In genomic region chr18:37519506-37520135, GRCh38 we compare ENCODE assay signal across 30 cellular contexts. TPM values are rescaled to one million over a fixed set of nuclear protein-coding genes. Genes with fewer than 3 reads are reported as not detected.
"Had no signal": no experiment of that assay in that cellular context is flagged by ENCODE, and none has a peak within 500 bp of the region (broad histone marks: within the 10 kb centered on the region; RNA-seq: fewer than 3 reads in every experiment).

No MANE protein-coding gene starts in this region.

- H3K4me3 Mint-ChIP-seq: activated CD4-positive, alpha-beta T cell treated with anti-CD3 and anti-CD28 coated beads, Interleukin-2, amount 10 ng/mL, durations not matched to agents 24 days and 14 days; activated CD8-positive, alpha-beta T cell treated with anti-CD3 and anti-CD28 coated beads for 36 hours; activated naive CD4-positive, alpha-beta T cell treated with anti-CD3 and anti-CD28 coated beads, Interleukin-2, amount 50 U/mL, for 24 hours; activated naive CD8-positive, alpha-beta T cell treated with anti-CD3 and anti-CD28 coated beads, Interleukin-2, amount 10 ng/mL, durations not matched to agents 7 days and 5 days; central memory CD8-positive, alpha-beta T cell; T-helper 1 cell treated with Interleukin-12 subunit alpha and Interleukin-12 subunit beta and Interleukin-4 antibody, amounts not matched to agents 30 μg/mL and 1 μg/mL, for 36 hours; T-helper 2 cell treated with Interferon-gamma antibody and Interleukin-4, amounts not matched to agents 5 μg/mL and 100 μg/mL, for 36 hours had no signal

- H3K9ac ChIP-seq: KMS-11, SK-N-SH had no signal

- H3K9me3 Mint-ChIP-seq: activated CD4-positive, alpha-beta T cell treated with anti-CD3 and anti-CD28 coated beads, Interleukin-2, amount 10 ng/mL, durations not matched to agents 24 days and 14 days; activated CD8-positive, alpha-beta T cell treated with anti-CD3 and anti-CD28 coated beads for 36 hours; activated naive CD4-positive, alpha-beta T cell treated with anti-CD3 and anti-CD28 coated beads, Interleukin-2, amount 50 U/mL, for 24 hours; activated naive CD8-positive, alpha-beta T cell treated with anti-CD3 and anti-CD28 coated beads, Interleukin-2, amount 10 ng/mL, durations not matched to agents 7 days and 5 days; activated T-helper 2 cell treated with anti-CD3 and anti-CD28 coated beads, Interferon-gamma antibody, Interleukin-2, Interleukin-4, amounts not matched to agents 10 μg/mL and 5 μg/mL and 100 μg/mL, durations not matched to agents 14 hours and 24 hours and 36 hours; central memory CD8-positive, alpha-beta T cell; T-helper 1 cell treated with Interleukin-12 subunit alpha and Interleukin-12 subunit beta and Interleukin-4 antibody, amounts not matched to agents 30 μg/mL and 1 μg/mL, for 36 hours; T-helper 2 cell treated with Interferon-gamma antibody and Interleukin-4, amounts not matched to agents 5 μg/mL and 100 μg/mL, for 36 hours had no signal

- H3K27ac Mint-ChIP-seq: activated CD4-positive, alpha-beta T cell treated with anti-CD3 and anti-CD28 coated beads, Interleukin-2, amount 10 ng/mL, durations not matched to agents 24 days and 14 days; activated CD8-positive, alpha-beta T cell treated with anti-CD3 and anti-CD28 coated beads for 36 hours; activated naive CD4-positive, alpha-beta T cell treated with anti-CD3 and anti-CD28 coated beads, Interleukin-2, amount 50 U/mL, for 24 hours; activated naive CD8-positive, alpha-beta T cell treated with anti-CD3 and anti-CD28 coated beads, Interleukin-2, amount 10 ng/mL, durations not matched to agents 7 days and 5 days; activated T-helper 2 cell treated with anti-CD3 and anti-CD28 coated beads, Interferon-gamma antibody, Interleukin-2, Interleukin-4, amounts not matched to agents 10 μg/mL and 5 μg/mL and 100 μg/mL, durations not matched to agents 14 hours and 24 hours and 36 hours; T-helper 1 cell treated with Interleukin-12 subunit alpha and Interleukin-12 subunit beta and Interleukin-4 antibody, amounts not matched to agents 30 μg/mL and 1 μg/mL, for 36 hours; T-helper 2 cell treated with Interferon-gamma antibody and Interleukin-4, amounts not matched to agents 5 μg/mL and 100 μg/mL, for 36 hours had no signal

- H3K36me3 ChIP-seq: ascending aorta, cardiac muscle cell had no signal

- H3K27ac ChIP-seq: ascending aorta, cardiac muscle cell, KMS-11 had no signal

- H3K9me3 ChIP-seq: ascending aorta, SK-N-SH had no signal

- H3K4me1 Mint-ChIP-seq: activated CD4-positive, alpha-beta T cell treated with anti-CD3 and anti-CD28 coated beads, Interleukin-2, amount 10 ng/mL, durations not matched to agents 24 days and 14 days; activated naive CD4-positive, alpha-beta T cell treated with anti-CD3 and anti-CD28 coated beads, Interleukin-2, amount 50 U/mL, for 24 hours; activated naive CD8-positive, alpha-beta T cell treated with anti-CD3 and anti-CD28 coated beads, Interleukin-2, amount 10 ng/mL, durations not matched to agents 7 days and 5 days; central memory CD8-positive, alpha-beta T cell had no signal

- H3K4me1 ChIP-seq: ascending aorta had no signal

- H3K4me3 ChIP-seq: ascending aorta, cardiac muscle cell had no signal

- H3K36me3 Mint-ChIP-seq: activated naive CD4-positive, alpha-beta T cell treated with anti-CD3 and anti-CD28 coated beads, Interleukin-2, amount 50 U/mL, for 24 hours; activated naive CD8-positive, alpha-beta T cell treated with anti-CD3 and anti-CD28 coated beads, Interleukin-2, amount 10 ng/mL, durations not matched to agents 7 days and 5 days had no signal

- H3K27me3 ChIP-seq: ascending aorta had no signal

- DNase-seq: activated CD4-positive, alpha-beta T cell treated with anti-CD3 and anti-CD28 coated beads, Interleukin-2, amount 10 ng/mL, durations not matched to agents 24 days and 14 days; activated CD4-positive, alpha-beta T cell treated with anti-CD3 and anti-CD28 coated beads, Interleukin-2, amount 50 U/mL, for 4 hours; activated CD8-positive, alpha-beta T cell treated with anti-CD3 and anti-CD28 coated beads for 36 hours; activated gamma-delta T cell; activated naive CD4-positive, alpha-beta T cell treated with Interleukin-2 at 50 U/mL for 16 hours; activated naive CD8-positive, alpha-beta T cell treated with anti-CD3 and anti-CD28 coated beads, Interleukin-2, amount 10 ng/mL, durations not matched to agents 7 days and 5 days; activated T-cell treated with anti-CD3 and anti-CD28 coated beads, Interleukin-2, amount 50 U/mL, for 1 hour; amygdala; MM.1S; MV-4-11; NCI-H1092 treated with DMSO at 0.1 percent for 48 hours; NCI-H1417; NCI-H1930; NCI-H2081 treated with DMSO at 0.1 percent for 48 hours; NCI-H2171; NCI-H510A; NCI-H748 treated with DMSO at 0.1 percent for 48 hours; NK-92 treated with Interleukin-12 subunit alpha and Interleukin-12 subunit beta, amount 100 ng/mL, for 24 hours; Right ventricle myocardium superior; SK-N-SH had no signal

- ATAC-seq: activated CD8-positive, alpha-beta T cell treated with anti-CD3 and anti-CD28 coated beads for 36 hours had no signal

RNA-seq across cellular contexts. Expression of gene CELF4, which starts 46.0 kb away (rescaled TPM):
- total RNA-seq: activated CD4-positive, alpha-beta T cell treated with anti-CD3 and anti-CD28 coated beads, Interleukin-2, amount 10 ng/mL, durations not matched to agents 24 days and 14 days; activated CD8-positive, alpha-beta memory T cell treated with anti-CD3 and anti-CD28 coated beads for 36 hours; activated CD8-positive, alpha-beta T cell treated with anti-CD3 and anti-CD28 coated beads for 36 hours; activated naive CD8-positive, alpha-beta T cell treated with anti-CD3 and anti-CD28 coated beads, Interleukin-2, amount 10 ng/mL, durations not matched to agents 7 days and 5 days; activated T-helper 2 cell treated with anti-CD3 and anti-CD28 coated beads, Interferon-gamma antibody, Interleukin-2, Interleukin-4, amounts not matched to agents 10 μg/mL and 5 μg/mL and 100 μg/mL, durations not matched to agents 14 hours and 24 hours and 36 hours; ascending aorta; LHCN-M2 had no signal
